Comparison of ENCODE assay signal across 11 cellular contexts in the genomic region with DNA sequence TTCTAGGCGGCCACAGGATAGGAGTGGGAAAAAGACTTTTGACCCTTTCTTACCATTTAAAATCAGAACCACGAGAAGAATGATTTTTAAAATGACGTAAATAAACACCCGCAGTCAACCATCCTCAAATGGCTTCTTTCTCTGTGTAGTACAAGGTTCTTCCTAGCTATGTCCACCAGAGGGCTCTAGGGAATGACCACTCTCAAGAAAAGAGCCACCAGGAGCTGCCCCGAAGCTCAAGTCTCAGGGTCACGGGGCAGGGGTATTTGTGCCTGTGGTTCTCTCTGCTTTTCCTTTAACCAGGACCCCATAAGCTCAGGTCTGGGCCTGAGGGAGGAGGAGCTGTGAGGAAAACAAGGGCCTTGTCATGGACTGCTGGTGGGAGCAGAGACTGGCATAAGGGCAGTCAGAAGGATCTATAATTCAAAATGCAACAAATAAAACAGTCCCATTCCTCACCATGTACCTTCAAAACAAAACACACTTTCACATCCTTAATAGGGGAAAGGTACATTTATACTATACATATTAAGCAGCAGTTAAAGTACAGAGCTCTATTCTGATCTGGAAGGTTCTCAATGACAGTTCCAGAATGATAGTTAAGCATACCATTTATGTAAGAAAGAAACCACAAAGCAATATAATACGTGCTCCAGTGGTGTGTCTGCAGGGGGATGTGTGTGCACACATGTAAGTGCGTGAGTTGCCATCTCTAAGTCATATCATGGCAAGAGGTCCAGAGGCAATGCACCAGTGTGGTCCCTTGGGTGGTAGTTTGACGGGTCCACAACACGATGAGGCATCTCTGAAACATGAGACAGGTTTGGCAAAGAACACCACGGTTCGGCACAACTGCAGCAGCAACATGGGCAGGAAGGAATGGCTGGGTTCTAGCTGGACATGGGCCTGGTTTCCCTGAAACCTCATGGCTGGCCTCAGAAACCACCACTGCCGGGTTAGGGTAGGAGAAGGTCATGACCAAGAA. TPM values are rescaled to one million over a fixed set of nuclear protein-coding genes. Genes with fewer than 3 reads are reported as not detected.
DNase-seq lines count a peak whose midpoint lies in the region; ATAC-seq and TF ChIP-seq lines count a peak whose summit lies in the region.
"Had no signal": no experiment of that assay in that cellular context is flagged by ENCODE, and none has a peak within 500 bp of the region (broad histone marks: within the 10 kb centered on the region; RNA-seq: fewer than 3 reads in every experiment).

No MANE protein-coding gene starts in this region.

- H3K4me3 ChIP-seq in Panc1 (ENCODE audit: low read depth in 2 of 2, low read length in 2 of 2): no peak overlapping the region

- intact Hi-C loops in Panc1 (cut with micrococcal nuclease; ENCODE audit: unreplicated experiment): loop anchor here (5.0 kb wide), 1 partner anchor 521 kb away; no protein-coding TSS in a partner anchor

- no peaks in the 10 kb centered on the region for H3K9me3 ChIP-seq in Panc1 (ENCODE audit: control insufficient read depth, insufficient read depth, low read depth, low read length)

- CTCF ChIA-PET in Panc1 (lab: Charles Lee): interaction anchor here (0.5 to 0.6 kb wide), 2 partner anchors 500 to 530 kb away, joined by 3 to 4 read pairs; no protein-coding TSS in a partner anchor

- no peaks in the 10 kb centered on the region for H3K27me3 ChIP-seq in Panc1 (ENCODE audit: control insufficient read depth, insufficient read depth, low read length)

- peak; percentile 76 for TF ChIP-seq CTCF in Panc1 (IDR thresholded peaks at IDR 0.05)

- DNase-seq in NCI-H1417 (lab: John Stamatoyannopoulos, UW) (peak in 2 of 3 experiments; percentile 23 to 40), NCI-H1417 treated with DMSO at 0.1 percent for 48 hours (lab: John Stamatoyannopoulos, UW) (no peak), Panc1 (ENCODE audit: low read depth, low spot score) (peak; percentile 18), glomerular visceral epithelial cell (ENCODE audit: extremely low spot score) (peak; percentile 61), stromal cell of bone marrow (ENCODE audit: low read depth) (peak; percentile 67), GOT3 (lab: John Stamatoyannopoulos, UW) (no peak)
- DNase-seq in stimulated activated naive CD8-positive, alpha-beta T cell treated with anti-CD3 and anti-CD28 coated beads, Interleukin-15, Interleukin-2, amounts not matched to agents 100 U/mL and 50 U/mL, for 24 hours: no peak
- no peak for DNase-seq in stimulated activated CD4-positive, alpha-beta T cell treated with anti-CD3 and anti-CD28 coated beads, Interleukin-1b, Interleukin-23, amount 100 ng/mL, for 48 hours
- DNase-seq: left colon; stimulated activated naive CD4-positive, alpha-beta T cell treated with Interleukin-2 at 50 U/mL for 16 hours had no signal

- H3K27ac ChIP-seq in Panc1 (ENCODE audit: low read length): no peak overlapping the region
- H3K27ac ChIP-seq: HL-60 had no signal

- H3K36me3 ChIP-seq in Panc1 (ENCODE audit: control insufficient read depth, insufficient read depth, low read length): no peaks in the 10 kb centered on the region

- peak; percentile 90 for ATAC-seq in Panc1
- no peak for ATAC-seq in stimulated activated naive CD8-positive, alpha-beta T cell treated with anti-CD3 and anti-CD28 coated beads, Interleukin-15, Interleukin-2, amounts not matched to agents 100 U/mL and 50 U/mL, for 24 hours
- ATAC-seq: left colon had no signal

- POLR2A ChIA-PET in Panc1 (lab: Charles Lee): interaction anchor here (0.6 kb wide), 1 partner anchor 56 kb away, joined by 3 read pairs; no protein-coding TSS in a partner anchor

- in situ Hi-C loops in Panc1 (cut with HindIII; ENCODE audit: low pct_unique_long_range_greater_than_20kb, low sequenced_read_pairs): no loop called here

- no peaks in the 10 kb centered on the region for H3K4me1 ChIP-seq in Panc1 (ENCODE audit: control insufficient read depth, insufficient read depth, low read length)

- BruUV-seq in Panc1 (replicated peaks; lab: Mats Ljungman, UMichigan): no TSS peak

RNA-seq across cellular contexts. Expression of a gene that starts 18.6 kb away (rescaled TPM):
- 0.21 TPM for total RNA-seq in Panc1 (2021; ENCODE audit: unreplicated experiment)
- polyA plus RNA-seq in Panc1 (2012; ENCODE audit: insufficient read length): not detected

Comparison
In these comparisons a context has a peak if more than half of its experiments do, and no peak if none do; other contexts are left out.
1. DNase-seq: peak in NCI-H1417 (2 of 3), Panc1 (single experiment), glomerular visceral epithelial cell (single experiment) and stromal cell of bone marrow (single experiment); none in NCI-H1417 treated with DMSO at 0.1 percent for 48 hours (single experiment), stimulated activated naive CD8-positive, alpha-beta T cell treated with anti-CD3 and anti-CD28 coated beads, Interleukin-15, Interleukin-2, amounts not matched to agents 100 U/mL and 50 U/mL, for 24 hours (single experiment), stimulated activated CD4-positive, alpha-beta T cell treated with anti-CD3 and anti-CD28 coated beads, Interleukin-1b, Interleukin-23, amount 100 ng/mL, for 48 hours (single experiment) and GOT3 (single experiment).